Comparison of ENCODE assay signal across 12 cellular contexts in the genomic region with DNA sequence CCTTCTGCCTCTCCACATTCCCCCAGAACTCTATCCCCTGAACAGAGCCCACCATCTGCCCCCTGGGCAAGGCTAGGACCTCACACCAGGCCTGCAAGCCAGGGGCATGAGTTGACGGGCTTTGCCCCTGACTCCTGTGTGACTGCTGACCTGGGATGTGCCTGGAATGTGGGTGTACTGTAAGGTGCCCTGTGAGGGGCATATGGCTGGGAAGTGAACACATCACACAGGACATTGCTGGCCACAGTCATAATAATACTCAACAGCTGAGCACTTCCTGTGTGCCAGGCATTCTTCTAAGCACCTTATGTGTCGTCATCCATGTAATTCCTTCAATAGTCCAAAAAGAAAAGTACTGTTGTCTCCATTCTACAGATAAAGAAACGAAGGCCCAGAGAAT. TPM values are rescaled to one million over a fixed set of nuclear protein-coding genes. Genes with fewer than 3 reads are reported as not detected.
DNase-seq lines count a peak whose midpoint lies in the region; ATAC-seq lines count a peak whose summit lies in the region.
"Had no signal": no experiment of that assay in that cellular context is flagged by ENCODE, and none has a peak within 500 bp of the region (broad histone marks: within the 10 kb centered on the region; RNA-seq: fewer than 3 reads in every experiment).

No MANE protein-coding gene starts in this region.

- no peaks in the 10 kb centered on the region for H3K9me3 Mint-ChIP-seq in activated naive CD4-positive, alpha-beta T cell treated with anti-CD3 and anti-CD28 coated beads for 36 hours
- H3K9me3 Mint-ChIP-seq in activated naive CD4-positive, alpha-beta T cell treated with anti-CD3 and anti-CD28 coated beads, Interleukin-2, amount 50 U/mL, for 72 hours: no peaks in the 10 kb centered on the region
- no peaks in the 10 kb centered on the region for H3K9me3 Mint-ChIP-seq in stimulated activated naive B cell treated with anti-CD40 and anti-IgM and Interleukin-4, amounts not matched to agents 10 μg/mL and 1 μg/mL and 100 μg/mL, for 72 hours
- H3K9me3 Mint-ChIP-seq: endodermal cell had no signal

- peak overlapping the region; percentile 25 for H3K4me3 Mint-ChIP-seq in activated naive CD4-positive, alpha-beta T cell treated with anti-CD3 and anti-CD28 coated beads for 36 hours
- H3K4me3 Mint-ChIP-seq in T-helper 17 cell: peak overlapping the region; percentile 88
- peak overlapping the region; percentile 29 to 85 for H3K4me3 Mint-ChIP-seq in stimulated activated naive B cell treated with anti-CD40 and anti-IgM and Interleukin-4, amounts not matched to agents 10 μg/mL and 1 μg/mL and 100 μg/mL, for 72 hours

- intact Hi-C loops in activated naive CD4-positive, alpha-beta T cell treated with anti-CD3 and anti-CD28 coated beads for 36 hours (cut with micrococcal nuclease): loop anchor here (2.0 kb wide), 1 partner anchor 17 kb away; no protein-coding TSS in a partner anchor

- no peaks in the 10 kb centered on the region for H3K27me3 Mint-ChIP-seq in activated naive CD4-positive, alpha-beta T cell treated with anti-CD3 and anti-CD28 coated beads for 36 hours (ENCODE audit: low read depth)
- no peaks in the 10 kb centered on the region for H3K27me3 Mint-ChIP-seq in T-helper 17 cell
- peaks cover 17 to 21% of the 10 kb centered on the region in 2 donors for H3K27me3 Mint-ChIP-seq in stimulated activated naive B cell treated with anti-CD40 and anti-IgM and Interleukin-4, amounts not matched to agents 10 μg/mL and 1 μg/mL and 100 μg/mL, for 72 hours

- CTCF ChIA-PET in activated naive CD4-positive, alpha-beta T cell treated with anti-CD3 and anti-CD28 coated beads for 36 hours (lab: Charles Lee): interaction anchor here (1.5 kb wide), 1 partner anchor 16 kb away, joined by 7 read pairs; no protein-coding TSS in a partner anchor

- no peak overlapping the region for H3K27ac Mint-ChIP-seq in activated naive CD4-positive, alpha-beta T cell treated with anti-CD3 and anti-CD28 coated beads for 36 hours
- no peak overlapping the region for H3K27ac Mint-ChIP-seq in activated naive CD4-positive, alpha-beta T cell treated with anti-CD3 and anti-CD28 coated beads, Interleukin-2, amount 50 U/mL, for 72 hours
- peak overlapping the region; percentile 76 for H3K27ac Mint-ChIP-seq in T-helper 17 cell
- H3K27ac Mint-ChIP-seq in stimulated activated naive B cell treated with anti-CD40 and anti-IgM and Interleukin-4, amounts not matched to agents 10 μg/mL and 1 μg/mL and 100 μg/mL, for 72 hours: no peak overlapping the region
- H3K27ac Mint-ChIP-seq: endodermal cell had no signal

- DNase-seq in activated naive CD4-positive, alpha-beta T cell treated with anti-CD3 and anti-CD28 coated beads for 36 hours: no peak
- no peak for DNase-seq in activated naive CD4-positive, alpha-beta T cell treated with anti-CD3 and anti-CD28 coated beads, Interleukin-2, amount 50 U/mL, for 72 hours (ENCODE audit: low spot score in 2 of 2)
- no peak for DNase-seq in T-helper 17 cell
- DNase-seq in glomerular visceral epithelial cell (ENCODE audit: extremely low spot score): peak; percentile 18
- DNase-seq in stimulated activated naive B cell treated with anti-CD40 and anti-IgM and Interleukin-4, amounts not matched to agents 10 μg/mL and 1 μg/mL and 100 μg/mL, for 72 hours: no peak
- DNase-seq in SK-N-DZ (ENCODE audit: low spot score): no peak
- DNase-seq in NCI-H2227 treated with DMSO at 0.1 percent for 48 hours (lab: John Stamatoyannopoulos, UW): no peak
- DNase-seq: aorta; DMS79; stimulated activated CD4-positive, alpha-beta T cell treated with anti-CD3 and anti-CD28 coated beads, Interleukin-15, amount 100 ng/mL, for 24 hours had no signal

- ATAC-seq in activated naive CD4-positive, alpha-beta T cell treated with anti-CD3 and anti-CD28 coated beads, Interleukin-2, amount 50 U/mL, for 72 hours: no peak
- ATAC-seq in T-helper 17 cell: no peak
- no peak for ATAC-seq in stimulated activated naive B cell treated with anti-CD40 and anti-IgM and Interleukin-4, amounts not matched to agents 10 μg/mL and 1 μg/mL and 100 μg/mL, for 72 hours (replicated peaks)
- ATAC-seq in GM18909 (IDR thresholded peaks at IDR 0.05; ENCODE audit: poor library complexity, unreplicated experiment): no peak

- H3K36me3 Mint-ChIP-seq in activated naive CD4-positive, alpha-beta T cell treated with anti-CD3 and anti-CD28 coated beads for 36 hours (ENCODE audit: low read depth): peaks cover 2% of the 10 kb centered on the region
- H3K36me3 Mint-ChIP-seq in activated naive CD4-positive, alpha-beta T cell treated with anti-CD3 and anti-CD28 coated beads, Interleukin-2, amount 50 U/mL, for 72 hours: peaks cover 7 to 11% of the 10 kb centered on the region in 2 donors
- H3K36me3 Mint-ChIP-seq in T-helper 17 cell (ENCODE audit: low read depth): no peaks in the 10 kb centered on the region
- peaks cover 0 to 2% of the 10 kb centered on the region in 2 donors for H3K36me3 Mint-ChIP-seq in stimulated activated naive B cell treated with anti-CD40 and anti-IgM and Interleukin-4, amounts not matched to agents 10 μg/mL and 1 μg/mL and 100 μg/mL, for 72 hours

- H3K4me1 Mint-ChIP-seq in activated naive CD4-positive, alpha-beta T cell treated with anti-CD3 and anti-CD28 coated beads for 36 hours (ENCODE audit: low read depth): peaks cover 15% of the 10 kb centered on the region
- peaks cover 20% of the 10 kb centered on the region for H3K4me1 Mint-ChIP-seq in T-helper 17 cell
- peaks cover 11 to 12% of the 10 kb centered on the region in 2 donors for H3K4me1 Mint-ChIP-seq in stimulated activated naive B cell treated with anti-CD40 and anti-IgM and Interleukin-4, amounts not matched to agents 10 μg/mL and 1 μg/mL and 100 μg/mL, for 72 hours
- H3K4me1 Mint-ChIP-seq: endodermal cell had no signal

- no peaks in the 10 kb centered on the region for H3K9me3 ChIP-seq in T-helper 17 cell (ENCODE audit: control insufficient read depth, low read length, poor library complexity, severe bottlenecking)

RNA-seq across cellular contexts. Expression of gene CES4A, which starts 13.3 kb away (rescaled TPM):
- 1 to 10 TPM; 4.9 to 5.1 TPM for total RNA-seq in activated naive CD4-positive, alpha-beta T cell treated with anti-CD3 and anti-CD28 coated beads for 36 hours
- total RNA-seq in activated naive CD4-positive, alpha-beta T cell treated with anti-CD3 and anti-CD28 coated beads, Interleukin-2, amount 50 U/mL, for 72 hours: 10 to 100 TPM in 1 of 2 donors, 1 to 10 TPM in 1; 8.2 to 21.3 TPM
- 10 to 100 TPM; 17.8 to 20.0 TPM for total RNA-seq in T-helper 17 cell
- polyA plus RNA-seq in SK-N-DZ (2014; cell fraction: cytosol; rRNA removed): 0.22 and 2.0 TPM in 2 replicates
- polyA plus RNA-seq in SK-N-DZ (2014; cell fraction: nucleus; rRNA removed): 2.7 and 4.9 TPM in 2 replicates

RNA-seq across cellular contexts. Expression of gene CBFB, which starts 27.2 kb away (rescaled TPM):
- 10 to 100 TPM; 79.6 to 86.8 TPM for total RNA-seq in activated naive CD4-positive, alpha-beta T cell treated with anti-CD3 and anti-CD28 coated beads for 36 hours
- total RNA-seq in activated naive CD4-positive, alpha-beta T cell treated with anti-CD3 and anti-CD28 coated beads, Interleukin-2, amount 50 U/mL, for 72 hours: 100 to 1,000 TPM; 119 to 124 TPM
- 10 to 100 TPM; 78.5 to 85.4 TPM for total RNA-seq in T-helper 17 cell
- 82.6 and 84.8 TPM in 2 replicates for polyA plus RNA-seq in SK-N-DZ (2014; cell fraction: cytosol; rRNA removed)
- 39.3 and 45.5 TPM in 2 replicates for polyA plus RNA-seq in SK-N-DZ (2014; cell fraction: nucleus; rRNA removed)

RNA-seq across cellular contexts. Expression of gene CES3, which starts 40.7 kb away (rescaled TPM):
- under 1 TPM; 0.17 to 0.55 TPM for total RNA-seq in activated naive CD4-positive, alpha-beta T cell treated with anti-CD3 and anti-CD28 coated beads for 36 hours
- 1 to 10 TPM in 1 of 2 donors, under 1 TPM in 1; 0.73 to 6.8 TPM for total RNA-seq in activated naive CD4-positive, alpha-beta T cell treated with anti-CD3 and anti-CD28 coated beads, Interleukin-2, amount 50 U/mL, for 72 hours
- 1 to 10 TPM in 1 of 2 donors, under 1 TPM in 1; 0.63 to 1.3 TPM for total RNA-seq in T-helper 17 cell
- 2.1 and 2.2 TPM in 2 replicates for polyA plus RNA-seq in SK-N-DZ (2014; cell fraction: cytosol; rRNA removed)
- polyA plus RNA-seq in SK-N-DZ (2014; cell fraction: nucleus; rRNA removed): 9.9 and 12.0 TPM in 2 replicates

Comparison
In these comparisons a context has a peak if more than half of its experiments do, and no peak if none do; other contexts are left out.
1. H3K4me3 Mint-ChIP-seq: peak in every context shown above with its lines; median percentile 88 in T-helper 17 cell; 57 in stimulated activated naive B cell treated with anti-CD40 and anti-IgM and Interleukin-4, amounts not matched to agents 10 μg/mL and 1 μg/mL and 100 μg/mL, for 72 hours; 25 in activated naive CD4-positive, alpha-beta T cell treated with anti-CD3 and anti-CD28 coated beads for 36 hours.